Comparison of ENCODE assay signal across 21 cellular contexts in genomic region chr15:66955001-66955516, GRCh38.
"Had no signal": no experiment of that assay in that cellular context is flagged by ENCODE, and none has a peak within 500 bp of the region (broad histone marks: within the 10 kb centered on the region; RNA-seq: fewer than 3 reads in every experiment).

No MANE protein-coding gene starts in this region.

- H3K36me3 Mint-ChIP-seq: activated naive CD4-positive, alpha-beta T cell treated with anti-CD3 and anti-CD28 coated beads, Interleukin-2, amount 10 ng/mL, durations not matched to agents 7 days and 5 days; activated naive CD8-positive, alpha-beta T cell treated with anti-CD3 and anti-CD28 coated beads for 36 hours had no signal

- H3K4me3 Mint-ChIP-seq: activated CD4-positive, alpha-beta memory T cell treated with anti-CD3 and anti-CD28 coated beads, Interleukin-2, amount 10 ng/mL, durations not matched to agents 7 days and 5 days; activated CD4-positive, alpha-beta T cell treated with anti-CD3 and anti-CD28 coated beads for 36 hours; activated naive CD4-positive, alpha-beta T cell treated with anti-CD3 and anti-CD28 coated beads, Interleukin-2, amount 10 ng/mL, durations not matched to agents 7 days and 5 days; activated naive CD8-positive, alpha-beta T cell treated with anti-CD3 and anti-CD28 coated beads for 36 hours had no signal

- H3K27me3 Mint-ChIP-seq: activated naive CD8-positive, alpha-beta T cell treated with anti-CD3 and anti-CD28 coated beads for 36 hours had no signal

- ATAC-seq: activated CD4-positive, alpha-beta T cell treated with anti-CD3 and anti-CD28 coated beads for 36 hours had no signal

- H3K27ac ChIP-seq: brain microvascular endothelial cell, cardiac muscle cell, VCaP had no signal

- H3K4me1 Mint-ChIP-seq: activated CD4-positive, alpha-beta memory T cell treated with anti-CD3 and anti-CD28 coated beads, Interleukin-2, amount 10 ng/mL, durations not matched to agents 7 days and 5 days had no signal

- H3K27me3 ChIP-seq: brain microvascular endothelial cell had no signal

- H3K9me3 Mint-ChIP-seq: activated CD4-positive, alpha-beta memory T cell treated with anti-CD3 and anti-CD28 coated beads, Interleukin-2, amount 10 ng/mL, durations not matched to agents 7 days and 5 days; activated naive CD4-positive, alpha-beta T cell treated with anti-CD3 and anti-CD28 coated beads, Interleukin-2, amount 10 ng/mL, durations not matched to agents 7 days and 5 days; activated naive CD8-positive, alpha-beta T cell treated with anti-CD3 and anti-CD28 coated beads for 36 hours; activated T-helper 2 cell treated with anti-CD3 and anti-CD28 coated beads, Interferon-gamma antibody, Interleukin-2, Interleukin-4, amounts not matched to agents 10 μg/mL and 5 μg/mL and 100 μg/mL, durations not matched to agents 14 hours and 24 hours and 36 hours had no signal

- H3K36me3 ChIP-seq: brain microvascular endothelial cell, cardiac muscle cell had no signal

- H3K4me3 ChIP-seq: cardiac muscle cell had no signal

- H3K27ac Mint-ChIP-seq: activated CD4-positive, alpha-beta memory T cell treated with anti-CD3 and anti-CD28 coated beads, Interleukin-2, amount 10 ng/mL, durations not matched to agents 7 days and 5 days; activated CD4-positive, alpha-beta T cell treated with anti-CD3 and anti-CD28 coated beads for 36 hours; activated naive CD8-positive, alpha-beta T cell treated with anti-CD3 and anti-CD28 coated beads for 36 hours; activated T-helper 2 cell treated with anti-CD3 and anti-CD28 coated beads, Interferon-gamma antibody, Interleukin-2, Interleukin-4, amounts not matched to agents 10 μg/mL and 5 μg/mL and 100 μg/mL, durations not matched to agents 14 hours and 24 hours and 36 hours had no signal

- DNase-seq: activated CD4-positive, alpha-beta memory T cell treated with anti-CD3 and anti-CD28 coated beads, Interleukin-2, amount 10 ng/mL, durations not matched to agents 7 days and 5 days; activated CD4-positive, alpha-beta T cell treated with anti-CD3 and anti-CD28 coated beads for 36 hours; activated CD4-positive, alpha-beta T cell treated with anti-CD3 and anti-CD28 coated beads, Interleukin-2, amount 50 U/mL, for 1 hour; activated CD4-positive, CD25-positive, alpha-beta regulatory T cell; activated gamma-delta T cell treated with Interleukin-2 at 50 U/mL for 16 hours; activated naive CD4-positive, alpha-beta T cell treated with anti-CD3 and anti-CD28 coated beads, Interleukin-2, amount 10 ng/mL, durations not matched to agents 7 days and 5 days; activated naive CD8-positive, alpha-beta T cell treated with anti-CD3 and anti-CD28 coated beads for 36 hours; activated T-cell treated with anti-CD3 and anti-CD28 coated beads for 4 hours; activated T-cell treated with anti-CD3 and anti-CD28 coated beads, Interleukin-2, amount 50 U/mL, for 48 hours; brain microvascular endothelial cell; NCI-H1092; NCI-H1417; NCI-H1930; NCI-H345; NCI-H524; SIG-M5; T-helper 2 cell; T1000 had no signal
